ENCODE assay signal across 13 cellular contexts in the genomic region with DNA sequence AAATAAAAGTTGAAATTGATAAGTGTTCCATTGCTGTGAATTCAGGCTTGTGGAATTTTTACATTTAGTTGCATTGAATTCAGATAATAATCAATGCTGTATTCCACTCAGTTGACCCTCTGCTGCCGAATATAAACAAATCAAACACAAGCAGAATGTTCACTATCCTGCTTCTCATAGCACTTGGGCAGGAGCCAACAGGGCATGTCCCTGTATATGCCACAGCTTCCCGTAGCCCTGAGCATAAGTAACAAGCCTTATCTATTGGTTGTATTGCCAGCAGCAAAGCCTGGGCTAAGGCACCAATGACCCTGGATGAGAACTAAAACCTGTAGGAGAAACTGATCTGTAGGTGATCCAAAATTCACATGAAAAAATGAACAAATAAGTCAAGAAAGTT.
"Had no signal": no experiment of that assay in that cellular context is flagged by ENCODE, and none has a peak within 500 bp of the region (broad histone marks: within the 10 kb centered on the region; RNA-seq: fewer than 3 reads in every experiment).

No MANE protein-coding gene starts in this region.

- ATAC-seq: heart right ventricle; natural killer cell; sciatic nerve; stimulated activated effector memory CD8-positive, alpha-beta T cell treated with anti-CD3 and anti-CD28 coated beads, Interleukin-12 subunit alpha, Interleukin-12 subunit beta, amount 100 ng/mL, for 72 hours had no signal

- DNase-seq: activated CD4-positive, alpha-beta memory T cell treated with anti-CD3 and anti-CD28 coated beads for 36 hours; activated CD4-positive, alpha-beta T cell treated with anti-CD3 and anti-CD28 coated beads for 48 hours; activated naive CD4-positive, alpha-beta T cell treated with Interleukin-2 at 50 U/mL for 16 hours; activated naive CD8-positive, alpha-beta T cell treated with anti-CD3 and anti-CD28 coated beads for 36 hours; activated T-cell treated with anti-CD3 and anti-CD28 coated beads, Interleukin-2, amount 50 U/mL, for 48 hours; heart right ventricle; natural killer cell; small intestine; stimulated activated CD4-positive, alpha-beta T cell treated with anti-CD3 and anti-CD28 coated beads, Interleukin-2, amount 100 ng/mL, for 24 hours; transverse colon; uterus had no signal
